In genomic region chr6:127737009-127737486, GRCh38 we compare ENCODE assay signal across 8 cellular contexts.
A peak's percentile ranks its signal among the peaks of the same experiment; 100 is the strongest.
DNase-seq lines count a peak whose midpoint lies in the region; ATAC-seq and TF ChIP-seq lines count a peak whose summit lies in the region.

No MANE protein-coding gene starts in this region.

- H3K4me1 ChIP-seq in Caco-2 (no peaks in the 10 kb centered on the region), lower lobe of right lung (peaks cover 16% of the 10 kb centered on the region), transverse colon (peaks cover 0 to 8% (median 0%) of the 10 kb centered on the region in 4 donors)

- POLR2A ChIA-PET in Caco-2 (lab: Charles Lee), result no interaction called here

- DNase-seq in Caco-2, result peak in 1 of 2 experiments; percentile 56
- peak; percentile 63 to 74 for DNase-seq in NCI-H2081 (lab: John Stamatoyannopoulos, UW)
- peak; percentile 5 for DNase-seq in T-helper 9 cell
- DNase-seq in dermis blood vessel endothelial cell, result peak; percentile 84
- no peak for DNase-seq in lower lobe of right lung
- peak; percentile 10 for DNase-seq in transverse colon

- H3K9me3 ChIP-seq in Caco-2 (no peaks in the 10 kb centered on the region), lower lobe of right lung (no peaks in the 10 kb centered on the region), transverse colon (no peaks in the 10 kb centered on the region)

- H3K27me3 ChIP-seq in Caco-2 (replicated peaks; ENCODE audit: control insufficient read depth, insufficient read depth, low read length), result no peaks in the 10 kb centered on the region
- H3K27me3 ChIP-seq in lower lobe of right lung (ENCODE audit: low read depth), result no peaks in the 10 kb centered on the region
- no peaks in the 10 kb centered on the region for H3K27me3 ChIP-seq in transverse colon

- peaks cover 3% of the 10 kb centered on the region for H3K27me3 Mint-ChIP-seq in Caco-2 (ENCODE audit: insufficient read depth, unreplicated experiment)

- H3K36me3 ChIP-seq in Caco-2 (ENCODE audit: control insufficient read depth, insufficient read depth, low read length) (no peaks in the 10 kb centered on the region), lower lobe of right lung (no peaks in the 10 kb centered on the region), transverse colon (no peaks in the 10 kb centered on the region)

- no peak for TF ChIP-seq EP300 in transverse colon (IDR thresholded peaks at IDR 0.05; ENCODE audit: low read depth)

- no TSS peak for BruUV-seq in Caco-2 (replicated peaks; lab: Mats Ljungman, UMichigan)

- H3K4me3 ChIP-seq in Caco-2 (ENCODE audit: low read depth, low read length) (no peak overlapping the region), lower lobe of right lung (no peak overlapping the region), transverse colon (no peak overlapping the region)

- H3K27ac ChIP-seq in lower lobe of right lung (no peak overlapping the region), transverse colon (no peak overlapping the region)

- H3K4me1 Mint-ChIP-seq in Caco-2 (ENCODE audit: low read depth, unreplicated experiment), result no peaks in the 10 kb centered on the region

- no peaks in the 10 kb centered on the region for H3K9me3 Mint-ChIP-seq in Caco-2 (ENCODE audit: unreplicated experiment)

- no peak for TF ChIP-seq POLR2A in transverse colon (IDR thresholded peaks at IDR 0.05)

- CTCF ChIA-PET in Caco-2 (lab: Charles Lee), result interaction anchor here (0.6 to 1.4 kb wide), 6 partner anchors 100 to 994 kb away, joined by 3 to 11 read pairs (median 5); no protein-coding TSS in a partner anchor

- no peak overlapping the region for H3K4me3 Mint-ChIP-seq in Caco-2 (ENCODE audit: unreplicated experiment)

- intact Hi-C loops in Caco-2 (cut with micrococcal nuclease; ENCODE audit: unreplicated experiment), result loop anchor here (1.0 to 10.0 kb wide), 5 partner anchors 100 to 1518 kb away; no protein-coding TSS in a partner anchor
- intact Hi-C loops in lower lobe of right lung (cut with DNase I), result no loop called here
- intact Hi-C loops in transverse colon (cut with DNase I; ENCODE audit: low total_unique reads), result loop anchor here (10.0 kb wide), 1 partner anchor 1518 kb away; no protein-coding TSS in a partner anchor

- ATAC-seq in GM19043 (IDR thresholded peaks at IDR 0.05; ENCODE audit: low read depth, unreplicated experiment) (peak; percentile 93), HG03108 (IDR thresholded peaks at IDR 0.05; ENCODE audit: unreplicated experiment) (peak; percentile 78), lower lobe of right lung (peak; percentile 93 to 95)

- in situ Hi-C loops in transverse colon (cut with MboI; ENCODE audit: low pct_ligation_motif_present in 1 of 4, low pct_unique_long_range_greater_than_20kb in 1 of 4, low sequenced_read_pairs in 3 of 4), result loop anchor here in 3 of 4 donors (10.0 to 25.0 kb wide), 5 partner anchors 588 to 1000 kb away; no protein-coding TSS in a partner anchor

- no peak overlapping the region for H3K27ac Mint-ChIP-seq in Caco-2 (ENCODE audit: unreplicated experiment)

- H3K36me3 Mint-ChIP-seq in Caco-2 (ENCODE audit: insufficient read depth, unreplicated experiment), result no peaks in the 10 kb centered on the region

- TF ChIP-seq CTCF in Caco-2 (IDR thresholded peaks at IDR 0.05; ENCODE audit: insufficient read depth in 1 of 2, low read depth in 1 of 2, low read length in 1 of 2, severe bottlenecking in 1 of 2, unreplicated experiment in 1 of 2) (peak; percentile 56 to 57), lower lobe of right lung (IDR thresholded peaks at IDR 0.05) (peak; percentile 64), transverse colon (IDR thresholded peaks at IDR 0.05) (peak; percentile 57 to 64 (median 63))
